In the genomic region with DNA sequence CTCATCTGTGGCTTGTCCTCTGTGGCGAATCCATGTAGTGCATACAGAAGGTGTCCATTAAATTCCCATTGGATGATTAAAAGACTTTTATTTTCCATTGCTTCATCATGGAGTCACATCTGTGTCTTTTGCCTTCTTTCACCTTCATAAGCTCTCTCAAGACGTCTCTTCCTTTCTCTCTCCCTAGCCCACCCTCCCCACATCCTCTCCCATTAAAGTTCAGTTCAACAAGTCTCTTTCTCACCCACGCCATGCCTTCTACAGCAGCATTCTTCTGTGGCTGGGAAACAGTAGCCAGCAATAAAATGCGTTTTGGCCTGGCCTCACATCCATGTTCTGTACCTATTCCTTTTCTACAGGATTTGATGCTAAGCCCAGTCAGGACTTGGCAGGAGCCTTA, we compare ENCODE assay signal across 18 cellular contexts.
"Had no signal": no experiment of that assay in that cellular context is flagged by ENCODE, and none has a peak within 500 bp of the region (broad histone marks: within the 10 kb centered on the region; RNA-seq: fewer than 3 reads in every experiment).

No MANE protein-coding gene starts in this region.

- H3K4me3 ChIP-seq: esophagus muscularis mucosa, mucosa of descending colon, spleen, thyroid gland had no signal

- ATAC-seq: activated T-cell treated with anti-CD3 and anti-CD28 coated beads, Interleukin-2, amount 50 U/mL, for 4 hours; left ventricle myocardium superior; mucosa of descending colon; WTC11 had no signal

- H3K9me3 Mint-ChIP-seq: activated naive CD4-positive, alpha-beta T cell treated with anti-CD3 and anti-CD28 coated beads, Interleukin-2, amount 10 ng/mL, durations not matched to agents 7 days and 5 days; immature natural killer cell; nephron; T-helper 2 cell treated with Interferon-gamma antibody and Interleukin-4, amounts not matched to agents 5 μg/mL and 100 μg/mL, for 36 hours; WTC11 had no signal

- H3K27ac Mint-ChIP-seq: activated CD4-positive, alpha-beta memory T cell treated with anti-CD3 and anti-CD28 coated beads, Interleukin-2, amount 10 ng/mL, durations not matched to agents 7 days and 5 days; activated naive CD4-positive, alpha-beta T cell treated with anti-CD3 and anti-CD28 coated beads, Interleukin-2, amount 10 ng/mL, durations not matched to agents 7 days and 5 days; nephron; T-helper 2 cell treated with Interferon-gamma antibody and Interleukin-4, amounts not matched to agents 5 μg/mL and 100 μg/mL, for 36 hours; WTC11 had no signal

- DNase-seq: activated CD4-positive, alpha-beta memory T cell treated with anti-CD3 and anti-CD28 coated beads, Interleukin-2, amount 10 ng/mL, durations not matched to agents 7 days and 5 days; activated CD4-positive, alpha-beta T cell treated with anti-CD3 and anti-CD28 coated beads for 4 hours; activated naive CD4-positive, alpha-beta T cell treated with anti-CD3 and anti-CD28 coated beads, Interleukin-2, amount 10 ng/mL, durations not matched to agents 7 days and 5 days; activated T-cell treated with anti-CD3 and anti-CD28 coated beads, Interleukin-2, amount 50 U/mL, for 4 hours; effector CD8-positive, alpha-beta T cell; immature natural killer cell; kidney glomerular epithelial cell; left ventricle myocardium superior; mesenchymal stem cell; mucosa of descending colon; nucleus accumbens; spleen; stimulated activated CD4-positive, alpha-beta T cell treated with anti-CD3 and anti-CD28 coated beads, Interleukin-4, amount 100 ng/mL, for 4 hours; thyroid gland had no signal

- H3K36me3 Mint-ChIP-seq: activated naive CD4-positive, alpha-beta T cell treated with anti-CD3 and anti-CD28 coated beads, Interleukin-2, amount 10 ng/mL, durations not matched to agents 7 days and 5 days; WTC11 had no signal

- H3K36me3 ChIP-seq: esophagus muscularis mucosa, spleen, thyroid gland had no signal

- H3K27ac ChIP-seq: esophagus muscularis mucosa, spleen, thyroid gland had no signal

- H3K9me3 ChIP-seq: esophagus muscularis mucosa, mucosa of descending colon, spleen, thyroid gland had no signal

- H3K27me3 ChIP-seq: esophagus muscularis mucosa, spleen, thyroid gland had no signal

- H3K4me3 Mint-ChIP-seq: activated CD4-positive, alpha-beta memory T cell treated with anti-CD3 and anti-CD28 coated beads, Interleukin-2, amount 10 ng/mL, durations not matched to agents 7 days and 5 days; activated naive CD4-positive, alpha-beta T cell treated with anti-CD3 and anti-CD28 coated beads, Interleukin-2, amount 10 ng/mL, durations not matched to agents 7 days and 5 days; activated T-cell treated with anti-CD3 and anti-CD28 coated beads, Interleukin-2, amount 50 U/mL, for 4 hours; immature natural killer cell; nephron; T-helper 2 cell treated with Interferon-gamma antibody and Interleukin-4, amounts not matched to agents 5 μg/mL and 100 μg/mL, for 36 hours; WTC11 had no signal
